26 cellular contexts compared by ENCODE assay signal in the genomic region with DNA sequence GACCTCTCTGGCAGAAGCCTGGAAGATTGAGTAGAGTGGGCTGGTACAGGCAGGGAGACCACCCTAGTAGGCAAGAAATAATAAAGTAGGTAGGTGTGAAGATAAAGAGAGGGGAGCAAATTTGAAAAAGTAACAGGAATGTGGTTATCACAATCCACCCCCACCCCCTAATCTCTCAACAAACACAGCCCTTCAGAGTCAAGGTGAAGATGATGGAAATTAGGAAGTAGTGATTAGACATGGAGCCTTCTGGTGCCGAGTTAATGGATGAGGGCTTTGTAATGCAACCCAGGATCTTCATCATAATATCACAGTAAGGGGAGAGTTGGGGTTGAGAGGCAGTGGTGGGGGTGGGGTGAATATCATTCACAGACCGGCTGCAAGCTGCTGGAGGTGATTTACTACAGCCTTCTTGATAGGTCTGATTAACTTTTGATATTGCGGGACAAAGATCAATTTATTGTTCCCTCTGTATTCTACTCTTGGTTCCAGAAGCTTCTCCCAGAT.
"Had no signal": no experiment of that assay in that cellular context is flagged by ENCODE, and none has a peak within 500 bp of the region (broad histone marks: within the 10 kb centered on the region; RNA-seq: fewer than 3 reads in every experiment).

No MANE protein-coding gene starts in this region.

- H3K36me3 Mint-ChIP-seq: activated CD8-positive, alpha-beta memory T cell treated with anti-CD3 and anti-CD28 coated beads, Interleukin-2, amount 10 ng/mL, durations not matched to agents 7 days and 5 days; activated naive CD4-positive, alpha-beta T cell treated with anti-CD3 and anti-CD28 coated beads, Interleukin-2, amount 50 U/mL, for 24 hours had no signal

- H3K4me1 Mint-ChIP-seq: activated B cell treated with CpG ODN at 0.5 μM for 24 hours; activated CD4-positive, alpha-beta T cell treated with anti-CD3 and anti-CD28 coated beads, Interleukin-2, amount 10 ng/mL, durations not matched to agents 24 days and 14 days; activated CD8-positive, alpha-beta memory T cell treated with anti-CD3 and anti-CD28 coated beads, Interleukin-2, amount 10 ng/mL, durations not matched to agents 7 days and 5 days; activated naive CD4-positive, alpha-beta T cell treated with anti-CD3 and anti-CD28 coated beads, Interleukin-2, amount 50 U/mL, for 24 hours had no signal

- H3K4me3 ChIP-seq: ascending aorta, body of pancreas, Peyer's patch had no signal

- H3K4me1 ChIP-seq: ascending aorta, body of pancreas had no signal

- DNase-seq: activated B cell treated with CpG ODN at 0.5 μM for 24 hours; activated CD4-positive, alpha-beta T cell treated with anti-CD3 and anti-CD28 coated beads for 1 hour; activated CD4-positive, alpha-beta T cell treated with anti-CD3 and anti-CD28 coated beads, Interleukin-2, amount 10 ng/mL, durations not matched to agents 24 days and 14 days; activated CD4-positive, alpha-beta T cell treated with anti-CD3 and anti-CD28 coated beads, Interleukin-2, amount 50 U/mL, for 48 hours; activated CD8-positive, alpha-beta memory T cell treated with anti-CD3 and anti-CD28 coated beads, Interleukin-2, amount 10 ng/mL, durations not matched to agents 7 days and 5 days; activated effector memory CD4-positive, alpha-beta T cell treated with Interleukin-2 at 50 U/mL for 16 hours; activated naive CD4-positive, alpha-beta T cell; activated T-cell treated with anti-CD3 and anti-CD28 coated beads, Interleukin-2, amount 50 U/mL, for 24 hours; body of pancreas; central memory CD4-positive, alpha-beta T cell; MV-4-11; NCI-H1092 treated with DMSO at 0.1 percent for 48 hours; NCI-H1417 treated with DMSO at 0.1 percent for 48 hours; NCI-H1694; NCI-H2029; NCI-H510A treated with DMSO at 0.1 percent for 48 hours; NCI-H774; NK-92 treated with Interleukin-12 subunit alpha and Interleukin-12 subunit beta, amount 100 ng/mL, for 24 hours; Peyer's patch; Right ventricle myocardium superior had no signal

- H3K4me3 Mint-ChIP-seq: activated B cell treated with CpG ODN at 0.5 μM for 24 hours; activated CD4-positive, alpha-beta T cell treated with anti-CD3 and anti-CD28 coated beads, Interleukin-2, amount 10 ng/mL, durations not matched to agents 24 days and 14 days; activated CD8-positive, alpha-beta memory T cell treated with anti-CD3 and anti-CD28 coated beads, Interleukin-2, amount 10 ng/mL, durations not matched to agents 7 days and 5 days; activated naive CD4-positive, alpha-beta T cell treated with anti-CD3 and anti-CD28 coated beads, Interleukin-2, amount 50 U/mL, for 24 hours; activated T-cell treated with anti-CD3 and anti-CD28 coated beads, Interleukin-2, amount 50 U/mL, for 24 hours; activated T-helper 1 cell treated with anti-CD3 and anti-CD28 coated beads, Interleukin-12 subunit alpha, Interleukin-12 subunit beta, Interleukin-2, Interleukin-4 antibody, amounts not matched to agents 30 ng/mL and 10 ng/mL and 1 ng/mL, durations not matched to agents 14 hours and 24 hours and 36 hours; T-helper 1 cell treated with Interleukin-12 subunit alpha and Interleukin-12 subunit beta and Interleukin-4 antibody, amounts not matched to agents 30 μg/mL and 1 μg/mL, for 36 hours had no signal

- H3K9me3 Mint-ChIP-seq: activated B cell treated with CpG ODN at 0.5 μM for 24 hours; activated CD4-positive, alpha-beta T cell treated with anti-CD3 and anti-CD28 coated beads, Interleukin-2, amount 10 ng/mL, durations not matched to agents 24 days and 14 days; activated naive CD4-positive, alpha-beta T cell treated with anti-CD3 and anti-CD28 coated beads, Interleukin-2, amount 50 U/mL, for 24 hours; activated T-cell treated with anti-CD3 and anti-CD28 coated beads, Interleukin-2, amount 50 U/mL, for 24 hours; activated T-helper 1 cell treated with anti-CD3 and anti-CD28 coated beads, Interleukin-12 subunit alpha, Interleukin-12 subunit beta, Interleukin-2, Interleukin-4 antibody, amounts not matched to agents 30 ng/mL and 10 ng/mL and 1 ng/mL, durations not matched to agents 14 hours and 24 hours and 36 hours; T-helper 1 cell treated with Interleukin-12 subunit alpha and Interleukin-12 subunit beta and Interleukin-4 antibody, amounts not matched to agents 30 μg/mL and 1 μg/mL, for 36 hours had no signal

- H3K9ac ChIP-seq: KMS-11 had no signal

- ATAC-seq: activated CD8-positive, alpha-beta memory T cell treated with anti-CD3 and anti-CD28 coated beads, Interleukin-2, amount 10 ng/mL, durations not matched to agents 7 days and 5 days; body of pancreas had no signal

- H3K9me3 ChIP-seq: ascending aorta, body of pancreas had no signal

- H3K27me3 ChIP-seq: ascending aorta, body of pancreas, Peyer's patch had no signal

- H3K27ac ChIP-seq: ascending aorta, body of pancreas, KMS-11, Peyer's patch, RWPE1 had no signal

- H3K36me3 ChIP-seq: ascending aorta, Peyer's patch had no signal

- H3K27ac Mint-ChIP-seq: activated B cell treated with CpG ODN at 0.5 μM for 24 hours; activated CD4-positive, alpha-beta T cell treated with anti-CD3 and anti-CD28 coated beads, Interleukin-2, amount 10 ng/mL, durations not matched to agents 24 days and 14 days; activated CD8-positive, alpha-beta memory T cell treated with anti-CD3 and anti-CD28 coated beads, Interleukin-2, amount 10 ng/mL, durations not matched to agents 7 days and 5 days; activated naive CD4-positive, alpha-beta T cell treated with anti-CD3 and anti-CD28 coated beads, Interleukin-2, amount 50 U/mL, for 24 hours; activated T-cell treated with anti-CD3 and anti-CD28 coated beads, Interleukin-2, amount 50 U/mL, for 24 hours; activated T-helper 1 cell treated with anti-CD3 and anti-CD28 coated beads, Interleukin-12 subunit alpha, Interleukin-12 subunit beta, Interleukin-2, Interleukin-4 antibody, amounts not matched to agents 30 ng/mL and 10 ng/mL and 1 ng/mL, durations not matched to agents 14 hours and 24 hours and 36 hours; T-helper 1 cell treated with Interleukin-12 subunit alpha and Interleukin-12 subunit beta and Interleukin-4 antibody, amounts not matched to agents 30 μg/mL and 1 μg/mL, for 36 hours had no signal
